Comparison of ENCODE assay signal across 1 cellular context in the genomic region with DNA sequence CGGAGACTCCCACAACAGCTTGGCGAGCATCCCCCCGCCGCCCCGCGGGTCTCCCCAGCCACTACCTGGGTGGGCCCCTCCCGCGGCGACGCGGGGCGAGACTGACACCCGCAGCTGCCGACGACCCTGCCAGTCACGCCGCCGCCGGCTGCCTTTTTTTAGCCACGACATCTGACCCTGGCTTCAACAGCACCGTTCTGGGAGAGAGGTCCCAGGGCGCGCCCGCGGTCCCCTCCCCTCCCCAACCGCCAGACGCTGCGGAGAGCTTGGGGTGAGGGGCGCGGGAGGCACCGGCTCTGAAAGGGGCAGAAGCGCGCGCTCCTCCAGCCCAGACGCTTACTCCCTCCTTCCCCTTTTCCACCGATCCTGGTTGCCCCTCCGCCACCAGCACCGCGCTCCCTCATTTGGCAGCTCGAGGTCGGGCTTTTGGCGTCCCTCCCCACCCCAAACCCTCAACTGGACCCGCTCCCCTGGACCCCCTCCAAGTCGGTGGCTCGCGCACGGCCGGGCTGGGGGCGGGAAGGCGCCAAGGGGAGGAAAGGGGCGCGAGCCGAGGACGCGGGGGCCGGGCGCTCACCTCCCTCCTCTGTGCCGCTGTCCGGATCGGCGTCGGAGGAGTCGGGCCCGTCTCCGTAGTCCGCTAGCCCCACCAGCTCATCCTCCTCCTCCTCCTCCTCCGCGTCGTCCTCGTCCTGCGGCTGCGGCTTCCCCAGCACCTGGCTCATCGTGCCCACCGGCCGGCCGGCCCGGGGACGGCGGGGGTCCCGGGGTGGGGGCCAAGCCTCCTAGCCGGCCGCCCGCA.
A peak's percentile ranks its signal among the peaks of the same experiment; 100 is the strongest.
TF ChIP-seq lines count a peak whose summit lies in the region.

No MANE protein-coding gene starts in this region.

TF ChIP-seq in WTC11, 78 proteins besides CTCF, POLR2A, EP300 and RAD21 (continued from another document):
- TF ChIP-seq, protein P1, sequence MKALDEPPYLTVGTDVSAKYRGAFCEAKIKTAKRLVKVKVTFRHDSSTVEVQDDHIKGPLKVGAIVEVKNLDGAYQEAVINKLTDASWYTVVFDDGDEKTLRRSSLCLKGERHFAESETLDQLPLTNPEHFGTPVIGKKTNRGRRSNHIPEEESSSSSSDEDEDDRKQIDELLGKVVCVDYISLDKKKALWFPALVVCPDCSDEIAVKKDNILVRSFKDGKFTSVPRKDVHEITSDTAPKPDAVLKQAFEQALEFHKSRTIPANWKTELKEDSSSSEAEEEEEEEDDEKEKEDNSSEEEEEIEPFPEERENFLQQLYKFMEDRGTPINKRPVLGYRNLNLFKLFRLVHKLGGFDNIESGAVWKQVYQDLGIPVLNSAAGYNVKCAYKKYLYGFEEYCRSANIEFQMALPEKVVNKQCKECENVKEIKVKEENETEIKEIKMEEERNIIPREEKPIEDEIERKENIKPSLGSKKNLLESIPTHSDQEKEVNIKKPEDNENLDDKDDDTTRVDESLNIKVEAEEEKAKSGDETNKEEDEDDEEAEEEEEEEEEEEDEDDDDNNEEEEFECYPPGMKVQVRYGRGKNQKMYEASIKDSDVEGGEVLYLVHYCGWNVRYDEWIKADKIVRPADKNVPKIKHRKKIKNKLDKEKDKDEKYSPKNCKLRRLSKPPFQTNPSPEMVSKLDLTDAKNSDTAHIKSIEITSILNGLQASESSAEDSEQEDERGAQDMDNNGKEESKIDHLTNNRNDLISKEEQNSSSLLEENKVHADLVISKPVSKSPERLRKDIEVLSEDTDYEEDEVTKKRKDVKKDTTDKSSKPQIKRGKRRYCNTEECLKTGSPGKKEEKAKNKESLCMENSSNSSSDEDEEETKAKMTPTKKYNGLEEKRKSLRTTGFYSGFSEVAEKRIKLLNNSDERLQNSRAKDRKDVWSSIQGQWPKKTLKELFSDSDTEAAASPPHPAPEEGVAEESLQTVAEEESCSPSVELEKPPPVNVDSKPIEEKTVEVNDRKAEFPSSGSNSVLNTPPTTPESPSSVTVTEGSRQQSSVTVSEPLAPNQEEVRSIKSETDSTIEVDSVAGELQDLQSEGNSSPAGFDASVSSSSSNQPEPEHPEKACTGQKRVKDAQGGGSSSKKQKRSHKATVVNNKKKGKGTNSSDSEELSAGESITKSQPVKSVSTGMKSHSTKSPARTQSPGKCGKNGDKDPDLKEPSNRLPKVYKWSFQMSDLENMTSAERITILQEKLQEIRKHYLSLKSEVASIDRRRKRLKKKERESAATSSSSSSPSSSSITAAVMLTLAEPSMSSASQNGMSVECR (CRISPR knock-in tag; IDR thresholded peaks at IDR 0.05; ENCODE audit: borderline replicate concordance): no peak
- TF ChIP-seq, protein P2, sequence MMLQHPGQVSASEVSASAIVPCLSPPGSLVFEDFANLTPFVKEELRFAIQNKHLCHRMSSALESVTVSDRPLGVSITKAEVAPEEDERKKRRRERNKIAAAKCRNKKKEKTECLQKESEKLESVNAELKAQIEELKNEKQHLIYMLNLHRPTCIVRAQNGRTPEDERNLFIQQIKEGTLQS (CRISPR knock-in tag; conservative IDR thresholded peaks at IDR 0.05): no peak
- TF ChIP-seq IRF2 (CRISPR knock-in tag; IDR thresholded peaks at IDR 0.05; ENCODE audit: borderline replicate concordance, low read depth) (no peak), SP1 (CRISPR knock-in tag; conservative IDR thresholded peaks at IDR 0.05) (peak; percentile 52)
- TF ChIP-seq, protein P3, sequence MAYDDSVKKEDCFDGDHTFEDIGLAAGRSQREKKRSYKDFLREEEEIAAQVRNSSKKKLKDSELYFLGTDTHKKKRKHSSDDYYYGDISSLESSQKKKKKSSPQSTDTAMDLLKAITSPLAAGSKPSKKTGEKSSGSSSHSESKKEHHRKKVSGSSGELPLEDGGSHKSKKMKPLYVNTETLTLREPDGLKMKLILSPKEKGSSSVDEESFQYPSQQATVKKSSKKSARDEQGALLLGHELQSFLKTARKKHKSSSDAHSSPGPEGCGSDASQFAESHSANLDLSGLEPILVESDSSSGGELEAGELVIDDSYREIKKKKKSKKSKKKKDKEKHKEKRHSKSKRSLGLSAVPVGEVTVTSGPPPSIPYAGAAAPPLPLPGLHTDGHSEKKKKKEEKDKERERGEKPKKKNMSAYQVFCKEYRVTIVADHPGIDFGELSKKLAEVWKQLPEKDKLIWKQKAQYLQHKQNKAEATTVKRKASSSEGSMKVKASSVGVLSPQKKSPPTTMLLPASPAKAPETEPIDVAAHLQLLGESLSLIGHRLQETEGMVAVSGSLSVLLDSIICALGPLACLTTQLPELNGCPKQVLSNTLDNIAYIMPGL (CRISPR knock-in tag; IDR thresholded peaks at IDR 0.05): peak; percentile 35; the same call in 1 of the 2 replicates
- TF ChIP-seq, protein P4, sequence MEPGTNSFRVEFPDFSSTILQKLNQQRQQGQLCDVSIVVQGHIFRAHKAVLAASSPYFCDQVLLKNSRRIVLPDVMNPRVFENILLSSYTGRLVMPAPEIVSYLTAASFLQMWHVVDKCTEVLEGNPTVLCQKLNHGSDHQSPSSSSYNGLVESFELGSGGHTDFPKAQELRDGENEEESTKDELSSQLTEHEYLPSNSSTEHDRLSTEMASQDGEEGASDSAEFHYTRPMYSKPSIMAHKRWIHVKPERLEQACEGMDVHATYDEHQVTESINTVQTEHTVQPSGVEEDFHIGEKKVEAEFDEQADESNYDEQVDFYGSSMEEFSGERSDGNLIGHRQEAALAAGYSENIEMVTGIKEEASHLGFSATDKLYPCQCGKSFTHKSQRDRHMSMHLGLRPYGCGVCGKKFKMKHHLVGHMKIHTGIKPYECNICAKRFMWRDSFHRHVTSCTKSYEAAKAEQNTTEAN (CRISPR knock-in tag; IDR thresholded peaks at IDR 0.05): 0 out of 2 replicates have a peak, but pooled peaks have one; percentile 52
